In genomic region chr1:156509424-156510035, GRCh38 we compare ENCODE assay signal across 13 cellular contexts. TPM values are rescaled to one million over a fixed set of nuclear protein-coding genes. Genes with fewer than 3 reads are reported as not detected.
DNase-seq lines count a peak whose midpoint lies in the region; ATAC-seq and TF ChIP-seq lines count a peak whose summit lies in the region.
"Had no signal": no experiment of that assay in that cellular context is flagged by ENCODE, and none has a peak within 500 bp of the region (broad histone marks: within the 10 kb centered on the region; RNA-seq: fewer than 3 reads in every experiment).

No MANE protein-coding gene starts in this region.

- peak overlapping the region; percentile 78 to 100 (median 100) for H3K27ac ChIP-seq in heart right ventricle
- peak overlapping the region; percentile 98 to 100 (median 99) for H3K27ac ChIP-seq in esophagus muscularis mucosa (replicated peaks in 1 of 4)
- H3K27ac ChIP-seq in trophoblast cell (ENCODE audit: low read depth, low read length), result no peak overlapping the region
- H3K27ac ChIP-seq in vagina, result peak overlapping the region; percentile 92

- no peak overlapping the region for H2BK120ac ChIP-seq in trophoblast cell (ENCODE audit: insufficient read depth, low read length, poor library complexity)

- TF ChIP-seq EP300 in esophagus muscularis mucosa (IDR thresholded peaks at IDR 0.05), result no peak

- no peak overlapping the region for H3K18ac ChIP-seq in trophoblast cell (ENCODE audit: low read length)

- DNase-seq in heart right ventricle (no peak), left ventricle myocardium superior (no peak), esophagus muscularis mucosa (ENCODE audit: extremely low spot score) (no peak), trophoblast cell (no peak), vagina (ENCODE audit: extremely low spot score in 2 of 2) (no peak), kidney tubule cell (ENCODE audit: low spot score) (no peak)
- DNase-seq in stimulated activated naive CD4-positive, alpha-beta T cell (lab: John Stamatoyannopoulos, UW), result no peak
- DNase-seq: activated CD4-positive, CD25-positive, alpha-beta regulatory T cell; AML-193; NCI-H2171; pancreas had no signal

- H4K91ac ChIP-seq in trophoblast cell (ENCODE audit: low read depth, low read length), result no peak overlapping the region

- H3K79me2 ChIP-seq in trophoblast cell (ENCODE audit: control insufficient read depth, insufficient read depth, low read length, poor library complexity), result no peaks in the 10 kb centered on the region

- H2BK5ac ChIP-seq in trophoblast cell (ENCODE audit: low read depth, low read length, poor library complexity), result no peak overlapping the region

- H3K4ac ChIP-seq in trophoblast cell (ENCODE audit: low read depth, low read length), result no peak overlapping the region

- H4K12ac ChIP-seq in trophoblast cell (ENCODE audit: low read depth, low read length), result no peak overlapping the region

- peaks cover 12 to 68% (median 46%) of the 10 kb centered on the region in 9 donors for H3K4me1 ChIP-seq in heart right ventricle
- H3K4me1 ChIP-seq in esophagus muscularis mucosa, result peaks cover 45 to 88% (median 84%) of the 10 kb centered on the region in 4 donors
- H3K4me1 ChIP-seq in trophoblast cell (ENCODE audit: control insufficient read depth in 1 of 2, insufficient read depth in 2 of 2, low read length in 2 of 2), result peaks cover 4 to 6% of the 10 kb centered on the region in 2 experiments
- H3K4me1 ChIP-seq in vagina, result peaks cover 46% of the 10 kb centered on the region

- peaks cover 9% of the 10 kb centered on the region for H3K79me1 ChIP-seq in trophoblast cell (ENCODE audit: low read length)

- H2AFZ ChIP-seq in trophoblast cell (ENCODE audit: insufficient read depth, low read length, poor library complexity), result no peak overlapping the region

- H3K27me3 ChIP-seq in heart right ventricle (no peaks in the 10 kb centered on the region), esophagus muscularis mucosa (no peaks in the 10 kb centered on the region), trophoblast cell (ENCODE audit: insufficient read depth, low read length) (peaks cover 2% of the 10 kb centered on the region), vagina (no peaks in the 10 kb centered on the region)
- H3K27me3 ChIP-seq: pancreas had no signal

- TF ChIP-seq POLR2A in esophagus muscularis mucosa (IDR thresholded peaks at IDR 0.05; ENCODE audit: low read depth) (no peak), vagina (IDR thresholded peaks at IDR 0.05) (no peak)

- no peak overlapping the region for H4K8ac ChIP-seq in trophoblast cell (ENCODE audit: low read depth, low read length)

- no peaks in the 10 kb centered on the region for H3K9me3 ChIP-seq in heart right ventricle
- H3K9me3 ChIP-seq in esophagus muscularis mucosa, result no peaks in the 10 kb centered on the region
- H3K9me3 ChIP-seq in trophoblast cell (ENCODE audit: insufficient read depth, low read depth, low read length), result no peaks in the 10 kb centered on the region
- H3K9me3 ChIP-seq in vagina, result no peaks in the 10 kb centered on the region
- H3K9me3 ChIP-seq: pancreas had no signal

- no peak overlapping the region for H3K4me3 ChIP-seq in heart right ventricle
- H3K4me3 ChIP-seq in esophagus muscularis mucosa, result peak overlapping the region in 1 of 4 donors; percentile 48
- no peak overlapping the region for H3K4me3 ChIP-seq in trophoblast cell (ENCODE audit: low read depth, low read length)
- H3K4me3 ChIP-seq in vagina, result no peak overlapping the region
- H3K4me3 ChIP-seq: pancreas had no signal

- no peak overlapping the region for H3K4me2 ChIP-seq in trophoblast cell (ENCODE audit: low read length)

- H3K9ac ChIP-seq in trophoblast cell (ENCODE audit: low read length), result no peak overlapping the region

- H3K14ac ChIP-seq in trophoblast cell (ENCODE audit: low read length), result peak overlapping the region; percentile 20

- H3K36me3 ChIP-seq in heart right ventricle (no peaks in the 10 kb centered on the region), esophagus muscularis mucosa (no peaks in the 10 kb centered on the region), trophoblast cell (ENCODE audit: control insufficient read depth in 1 of 2, insufficient read depth in 2 of 2, low read length in 2 of 2) (no peaks in the 10 kb centered on the region), vagina (no peaks in the 10 kb centered on the region)
- H3K36me3 ChIP-seq: pancreas had no signal

- H2BK12ac ChIP-seq in trophoblast cell (ENCODE audit: low read length), result no peak overlapping the region

- no peak for TF ChIP-seq CTCF in heart right ventricle (IDR thresholded peaks at IDR 0.05)
- TF ChIP-seq CTCF in esophagus muscularis mucosa (IDR thresholded peaks at IDR 0.05), result no peak
- no peak for TF ChIP-seq CTCF in vagina (IDR thresholded peaks at IDR 0.05)

- 73 to 76% methylated on average over 9 of the region's 9 CpGs for WGBS in heart right ventricle, 2 donors
- whole genome bisulfite sequencing in esophagus muscularis mucosa, result 73% methylated on average over 9 of the region's 9 CpGs
- WGBS in trophoblast cell (ENCODE audit: extremely low coverage, insufficient coverage, insufficient read length), result no CpG with 5 or more reads among the region's 9 CpGs

- intact Hi-C loops in heart right ventricle (cut with DNase I), result loop anchor here in 3 of 10 donors (5.0 to 10.0 kb wide), 3 partner anchors 73 to 235 kb away; partner anchors contain the start of genes MRPL24 (in 1 of the 3) and NAXE (in 1 of the 3)
- intact Hi-C loops in left ventricle myocardium superior (cut with micrococcal nuclease), result no loop called here
- intact Hi-C loops in esophagus muscularis mucosa (cut with DNase I), result no loop called here
- intact Hi-C loops in vagina (cut with DNase I), result loop anchor here (10.0 kb wide), 1 partner anchor 75 kb away; no protein-coding TSS in a partner anchor

- ATAC-seq in heart right ventricle (no peak), left ventricle myocardium superior (no peak), HG02571 (IDR thresholded peaks at IDR 0.05; ENCODE audit: unreplicated experiment) (no peak)
- ATAC-seq: activated naive CD4-positive, alpha-beta T cell treated with anti-CD3 and anti-CD28 coated beads, Interleukin-2, amount 50 U/mL, for 72 hours; pancreas had no signal

- no peak overlapping the region for H2AK5ac ChIP-seq in trophoblast cell (ENCODE audit: low read length)

- no peak overlapping the region for H3K23ac ChIP-seq in trophoblast cell (ENCODE audit: low read length)

RNA-seq across cellular contexts. Expression of gene MEF2D, which starts 9.0 kb away (rescaled TPM):
- total RNA-seq in heart right ventricle (100 to 1,000 TPM in 4 of 10 donors, 10 to 100 TPM in 6; 81.1 to 127 (median 96.5) TPM), left ventricle myocardium superior (116 TPM), esophagus muscularis mucosa (100 to 1,000 TPM in 3 of 4 donors, 10 to 100 TPM in 1; 78.0 to 138 (median 115) TPM), vagina (33.9 TPM)
- 10 to 100 TPM; 31.6 to 37.7 TPM for polyA plus RNA-seq in heart right ventricle
- 10.5 and 10.7 TPM in 2 replicates for polyA plus RNA-seq in trophoblast cell (2013)
